8 cellular contexts compared by ENCODE assay signal in the genomic region with DNA sequence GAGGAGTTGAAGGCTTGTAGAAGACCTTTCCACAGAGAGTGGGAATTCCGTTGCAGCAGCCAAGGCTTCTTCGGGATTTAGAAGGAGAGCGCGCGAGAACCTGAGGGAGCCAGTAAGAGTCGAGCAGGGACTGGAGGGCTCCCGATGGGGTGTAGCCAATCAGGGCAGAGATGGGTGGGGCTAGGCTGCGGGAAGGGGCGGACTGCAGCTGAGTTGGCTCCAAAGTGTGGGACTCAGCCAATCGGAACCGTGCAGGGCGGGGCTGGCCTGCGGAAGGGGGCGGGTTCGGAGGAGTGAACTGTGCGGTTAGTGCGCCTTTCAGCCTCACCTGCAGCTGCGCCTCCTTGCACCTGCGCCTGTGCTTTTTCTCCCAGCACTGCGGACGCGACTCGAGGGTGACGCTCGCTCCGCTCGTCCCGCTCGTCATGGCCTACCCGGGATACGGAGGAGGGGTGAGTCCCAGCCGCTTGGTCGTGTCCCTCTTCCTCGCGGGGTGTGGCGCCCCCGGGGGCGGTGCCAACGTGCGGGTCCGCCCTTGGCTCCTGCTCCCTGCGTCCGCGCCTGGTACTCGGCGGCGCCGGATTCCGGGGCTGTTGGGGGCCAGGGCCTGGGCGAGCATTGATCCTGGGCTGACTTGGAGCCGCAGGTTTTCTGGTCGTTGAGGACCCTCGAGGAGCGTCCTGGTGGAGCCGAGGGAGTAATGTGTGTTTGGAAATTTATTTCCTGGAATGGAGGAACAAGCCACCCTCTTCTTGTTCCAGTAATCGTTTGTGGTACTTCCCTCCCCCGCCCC. TPM values are rescaled to one million over a fixed set of nuclear protein-coding genes. Genes with fewer than 3 reads are reported as not detected.
DNase-seq lines count a peak whose midpoint lies in the region; ATAC-seq, FAIRE-seq and TF ChIP-seq lines count a peak whose summit lies in the region.

A gene with protein sequence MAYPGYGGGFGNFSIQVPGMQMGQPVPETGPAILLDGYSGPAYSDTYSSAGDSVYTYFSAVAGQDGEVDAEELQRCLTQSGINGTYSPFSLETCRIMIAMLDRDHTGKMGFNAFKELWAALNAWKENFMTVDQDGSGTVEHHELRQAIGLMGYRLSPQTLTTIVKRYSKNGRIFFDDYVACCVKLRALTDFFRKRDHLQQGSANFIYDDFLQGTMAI (plus strand): TSS at position 309 of the 793 bp plus-strand sequence. CDS start 117 bp downstream, at position 426.

- H2AFZ ChIP-seq in neural cell (ENCODE audit: low read depth, low read length): peak within 1 kb of the TSS; percentile 54

- no peaks in the 10 kb centered on the region for H3K79me2 ChIP-seq in neural cell (replicated peaks; ENCODE audit: insufficient read depth, low read length)

- TF ChIP-seq RAD21 in neural cell (conservative IDR thresholded peaks at IDR 0.05): peak; percentile 60

- H3K9me3 Mint-ChIP-seq in stimulated activated naive CD8-positive, alpha-beta T cell treated with anti-CD3 and anti-CD28 coated beads, Interleukin-15, amount 100 ng/mL, for 72 hours: no peaks in the 10 kb centered on the region

- H3K27me3 ChIP-seq in MG63 (no peaks in the 10 kb centered on the region), neural cell (ENCODE audit: insufficient read depth, low read depth, low read length) (no peaks in the 10 kb centered on the region)

- no peaks in the 10 kb centered on the region for H3F3A ChIP-seq in neural cell (ENCODE audit: insufficient read depth, low read length, poor library complexity, severe bottlenecking)

- TF ChIP-seq POLR2A in H54 (IDR thresholded peaks at IDR 0.05; ENCODE audit: low read depth, low read length): peak; percentile 61

- TF ChIP-seq CTCF in foreskin fibroblast (IDR thresholded peaks at IDR 0.05; ENCODE audit: low read depth, low read length): no peak
- TF ChIP-seq CTCF in neural cell (IDR thresholded peaks at IDR 0.05; ENCODE audit: poor library complexity, severe bottlenecking): peak; percentile 48

- H4K20me1 ChIP-seq in neural cell (ENCODE audit: insufficient read depth): no peaks in the 10 kb centered on the region

- H3K27me3 Mint-ChIP-seq in stimulated activated naive CD8-positive, alpha-beta T cell treated with anti-CD3 and anti-CD28 coated beads, Interleukin-15, amount 100 ng/mL, for 72 hours: no peaks in the 10 kb centered on the region

- TF ChIP-seq EP300 in neural cell (conservative IDR thresholded peaks at IDR 0.05; ENCODE audit: poor library complexity, severe bottlenecking): peak; percentile 36

- H3K27ac Mint-ChIP-seq in stimulated activated naive CD8-positive, alpha-beta T cell treated with anti-CD3 and anti-CD28 coated beads, Interleukin-15, amount 100 ng/mL, for 72 hours: peak within 1 kb of the TSS in 1 of 2 donors; percentile 30

- DNase-seq in ELF-1 (ENCODE audit: low read depth, low spot score): peak; percentile 96
- peak; percentile 87 for DNase-seq in H54 (ENCODE audit: insufficient read length, low spot score)
- DNase-seq in MG63: peak; percentile 97
- peak; percentile 97 for DNase-seq in SK-MEL-5 (ENCODE audit: low read depth, low spot score)
- DNase-seq in activated naive CD4-positive, alpha-beta T cell (lab: John Stamatoyannopoulos, UW): peak; percentile 80 to 98 (median 92)
- DNase-seq in foreskin fibroblast: peak; percentile 88 to 97
- peak; percentile 96 to 97 for DNase-seq in stimulated activated naive CD8-positive, alpha-beta T cell treated with anti-CD3 and anti-CD28 coated beads, Interleukin-15, amount 100 ng/mL, for 72 hours

- H3K9me2 ChIP-seq in neural cell (ENCODE audit: insufficient read depth, low read length): no peaks in the 10 kb centered on the region

- H3K4me3 Mint-ChIP-seq in stimulated activated naive CD8-positive, alpha-beta T cell treated with anti-CD3 and anti-CD28 coated beads, Interleukin-15, amount 100 ng/mL, for 72 hours: peak within 1 kb of the TSS; percentile 89

- H3K27ac ChIP-seq in neural cell (ENCODE audit: low read length): peak within 1 kb of the TSS; percentile 32

- H3K36me3 ChIP-seq in MG63 (no peaks in the 10 kb centered on the region), neural cell (ENCODE audit: insufficient read depth, low read length) (no peaks in the 10 kb centered on the region)

- H3K4me3 ChIP-seq in MG63 (peak within 1 kb of the TSS; percentile 75), foreskin fibroblast (ENCODE audit: low read depth in 1 of 2, low read length in 2 of 2) (peak within 1 kb of the TSS; percentile 79 to 87), neural cell (ENCODE audit: low read length) (peak within 1 kb of the TSS; percentile 91)

- H3K4me2 ChIP-seq in neural cell (ENCODE audit: low read length): peak within 1 kb of the TSS; percentile 71

- ATAC-seq in stimulated activated naive CD8-positive, alpha-beta T cell treated with anti-CD3 and anti-CD28 coated beads, Interleukin-15, amount 100 ng/mL, for 72 hours: peak; percentile 99

- in situ Hi-C loops in SK-MEL-5 (cut with HindIII; ENCODE audit: low pct_unique_long_range_greater_than_20kb, low sequenced_read_pairs): no loop called here

- FAIRE-seq in H54 (lab: Jason Lieb, UNC): peak; percentile 99

- H3K9ac ChIP-seq in neural cell (ENCODE audit: low read length): peak within 1 kb of the TSS; percentile 64

- peaks cover 11% of the 10 kb centered on the region for H3K4me1 Mint-ChIP-seq in stimulated activated naive CD8-positive, alpha-beta T cell treated with anti-CD3 and anti-CD28 coated beads, Interleukin-15, amount 100 ng/mL, for 72 hours

- no peaks in the 10 kb centered on the region; the same call in 1 of the 2 replicates for H3K9me3 ChIP-seq in MG63
- H3K9me3 ChIP-seq in neural cell (ENCODE audit: low read length): no peaks in the 10 kb centered on the region

TF ChIP-seq in neural cell, 6 proteins besides CTCF, POLR2A, EP300 and RAD21:
- TF ChIP-seq TAF1 (IDR thresholded peaks at IDR 0.05; ENCODE audit: low read depth) (no peak), SMC3 (conservative IDR thresholded peaks at IDR 0.05; ENCODE audit: poor library complexity) (peak; percentile 57), EZH2 (IDR thresholded peaks at IDR 0.05; ENCODE audit: borderline replicate concordance, insufficient read depth, low read length, poor library complexity, severe bottlenecking) (no peak), POLR2AphosphoS5 (IDR thresholded peaks at IDR 0.05) (peak; percentile 70), MXI1 (conservative IDR thresholded peaks at IDR 0.05; ENCODE audit: poor library complexity, severe bottlenecking) (peak; percentile 87)
- TF ChIP-seq, protein P1, sequence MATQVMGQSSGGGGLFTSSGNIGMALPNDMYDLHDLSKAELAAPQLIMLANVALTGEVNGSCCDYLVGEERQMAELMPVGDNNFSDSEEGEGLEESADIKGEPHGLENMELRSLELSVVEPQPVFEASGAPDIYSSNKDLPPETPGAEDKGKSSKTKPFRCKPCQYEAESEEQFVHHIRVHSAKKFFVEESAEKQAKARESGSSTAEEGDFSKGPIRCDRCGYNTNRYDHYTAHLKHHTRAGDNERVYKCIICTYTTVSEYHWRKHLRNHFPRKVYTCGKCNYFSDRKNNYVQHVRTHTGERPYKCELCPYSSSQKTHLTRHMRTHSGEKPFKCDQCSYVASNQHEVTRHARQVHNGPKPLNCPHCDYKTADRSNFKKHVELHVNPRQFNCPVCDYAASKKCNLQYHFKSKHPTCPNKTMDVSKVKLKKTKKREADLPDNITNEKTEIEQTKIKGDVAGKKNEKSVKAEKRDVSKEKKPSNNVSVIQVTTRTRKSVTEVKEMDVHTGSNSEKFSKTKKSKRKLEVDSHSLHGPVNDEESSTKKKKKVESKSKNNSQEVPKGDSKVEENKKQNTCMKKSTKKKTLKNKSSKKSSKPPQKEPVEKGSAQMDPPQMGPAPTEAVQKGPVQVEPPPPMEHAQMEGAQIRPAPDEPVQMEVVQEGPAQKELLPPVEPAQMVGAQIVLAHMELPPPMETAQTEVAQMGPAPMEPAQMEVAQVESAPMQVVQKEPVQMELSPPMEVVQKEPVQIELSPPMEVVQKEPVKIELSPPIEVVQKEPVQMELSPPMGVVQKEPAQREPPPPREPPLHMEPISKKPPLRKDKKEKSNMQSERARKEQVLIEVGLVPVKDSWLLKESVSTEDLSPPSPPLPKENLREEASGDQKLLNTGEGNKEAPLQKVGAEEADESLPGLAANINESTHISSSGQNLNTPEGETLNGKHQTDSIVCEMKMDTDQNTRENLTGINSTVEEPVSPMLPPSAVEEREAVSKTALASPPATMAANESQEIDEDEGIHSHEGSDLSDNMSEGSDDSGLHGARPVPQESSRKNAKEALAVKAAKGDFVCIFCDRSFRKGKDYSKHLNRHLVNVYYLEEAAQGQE (IDR thresholded peaks at IDR 0.05; ENCODE audit: borderline replicate concordance): peak; percentile 43

RNA-seq across cellular contexts. Expression of the gene that starts here (rescaled TPM):
- total RNA-seq in MG63 (2014; rRNA removed; shearing (Covaris generic); ENCODE audit: low replicate concordance): 3.3 and 9.9 TPM in 2 replicates
- total RNA-seq in SK-MEL-5 (2014; rRNA removed; shearing (Covaris generic)): 5.6 and 5.7 TPM in 2 replicates
- polyA plus RNA-seq in SK-MEL-5 (2015; cell fraction: cytosol; rRNA removed): 5.3 and 5.9 TPM in 2 replicates
- 44.8 and 45.3 TPM in 2 replicates for polyA plus RNA-seq in SK-MEL-5 (2015; cell fraction: nucleus; rRNA removed)
- 32.6 and 45.3 TPM in 2 replicates for polyA plus RNA-seq in neural cell
- polyA minus RNA-seq in neural cell: 20.4 and 22.6 TPM in 2 replicates

Comparison
In these comparisons a context has a peak if more than half of its experiments do, and no peak if none do; other contexts are left out.
1. Peak in every context shown above with its lines: DNase-seq, ATAC-seq, H3K4me3 ChIP-seq and H3K27ac ChIP-seq.